ENCODE assay signal across 11 cellular contexts in genomic region chr9:132892383-132892782, GRCh38.
"Had no signal": no experiment of that assay in that cellular context is flagged by ENCODE, and none has a peak within 500 bp of the region (broad histone marks: within the 10 kb centered on the region; RNA-seq: fewer than 3 reads in every experiment).

No MANE protein-coding gene starts in this region.

- H3K27me3 ChIP-seq: pancreas, tibial nerve had no signal

- H3K9me3 Mint-ChIP-seq: activated naive CD4-positive, alpha-beta T cell treated with anti-CD3 and anti-CD28 coated beads, Interleukin-2, amount 10 ng/mL, durations not matched to agents 7 days and 5 days; activated T-helper 17 cell treated with anti-CD3 and anti-CD28 coated beads, Interleukin-2, amount 50 U/mL, for 72 hours; naive thymus-derived CD4-positive, alpha-beta T cell had no signal

- H3K4me1 ChIP-seq: pancreas had no signal

- H3K4me3 Mint-ChIP-seq: activated naive CD4-positive, alpha-beta T cell treated with anti-CD3 and anti-CD28 coated beads, Interleukin-2, amount 10 ng/mL, durations not matched to agents 7 days and 5 days; activated T-helper 17 cell treated with anti-CD3 and anti-CD28 coated beads, Interleukin-2, amount 50 U/mL, for 72 hours; naive thymus-derived CD4-positive, alpha-beta T cell had no signal

- H3K27ac ChIP-seq: pancreas, tibial nerve had no signal

- DNase-seq: activated naive CD4-positive, alpha-beta T cell treated with anti-CD3 and anti-CD28 coated beads, Interleukin-2, amount 10 ng/mL, durations not matched to agents 7 days and 5 days; left colon; mucosa of descending colon; naive thymus-derived CD4-positive, alpha-beta T cell; pancreas; stimulated activated CD4-positive, alpha-beta T cell treated with anti-CD3 and anti-CD28 coated beads, Interleukin-4, amount 100 ng/mL, for 24 hours; stimulated activated naive CD4-positive, alpha-beta T cell treated with Interleukin-2 at 50 U/mL for 16 hours; substantia nigra had no signal

- H3K9me3 ChIP-seq: mucosa of descending colon, pancreas, tibial nerve had no signal

- H3K4me1 Mint-ChIP-seq: activated T-helper 17 cell treated with anti-CD3 and anti-CD28 coated beads, Interleukin-2, amount 50 U/mL, for 72 hours had no signal

- H3K27me3 Mint-ChIP-seq: activated naive CD4-positive, alpha-beta T cell treated with anti-CD3 and anti-CD28 coated beads, Interleukin-2, amount 10 ng/mL, durations not matched to agents 7 days and 5 days; activated T-helper 17 cell treated with anti-CD3 and anti-CD28 coated beads, Interleukin-2, amount 50 U/mL, for 72 hours; naive thymus-derived CD4-positive, alpha-beta T cell had no signal

- H3K27ac Mint-ChIP-seq: activated naive CD4-positive, alpha-beta T cell treated with anti-CD3 and anti-CD28 coated beads, Interleukin-2, amount 10 ng/mL, durations not matched to agents 7 days and 5 days; activated T-helper 17 cell treated with anti-CD3 and anti-CD28 coated beads, Interleukin-2, amount 50 U/mL, for 72 hours had no signal

- ATAC-seq: activated CD4-positive, CD25-positive, alpha-beta regulatory T cell treated with anti-CD3 and anti-CD28 coated beads, Interleukin-2, amount 50 U/mL, for 24 hours; activated T-helper 17 cell treated with anti-CD3 and anti-CD28 coated beads, Interleukin-2, amount 50 U/mL, for 72 hours; left colon; mucosa of descending colon; naive thymus-derived CD4-positive, alpha-beta T cell; pancreas had no signal

- H3K4me3 ChIP-seq: mucosa of descending colon, pancreas, tibial nerve had no signal
